30 cellular contexts compared by ENCODE assay signal in the genomic region with DNA sequence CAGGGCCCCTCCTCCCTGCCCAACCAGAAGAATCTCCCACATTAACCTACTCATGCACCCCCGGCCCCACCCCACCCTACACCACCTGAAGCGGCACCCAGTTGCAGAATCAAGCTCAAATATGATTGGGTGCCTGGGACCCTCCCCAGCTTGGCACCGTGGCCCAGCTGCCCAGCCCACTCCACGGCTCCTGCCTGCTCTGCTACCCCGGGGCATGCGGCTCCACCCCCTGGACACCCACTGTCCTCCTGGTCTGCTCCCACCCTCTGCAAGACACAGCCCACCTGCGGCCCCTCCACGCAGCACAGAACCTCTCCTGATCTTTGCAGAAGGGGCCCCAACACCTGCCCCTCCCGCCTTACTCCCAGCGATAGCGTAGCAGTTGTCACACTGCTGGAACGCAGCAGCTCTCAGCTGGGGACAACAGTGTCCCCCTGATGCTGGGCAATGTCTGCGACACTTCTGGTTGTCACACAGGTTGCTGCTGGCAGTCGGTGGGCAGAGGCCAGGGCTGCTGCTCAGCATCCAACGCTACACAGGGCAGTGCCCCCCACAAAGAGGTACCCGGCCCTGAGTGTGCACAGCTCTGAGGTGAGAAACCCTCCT. TPM values are rescaled to one million over a fixed set of nuclear protein-coding genes. Genes with fewer than 3 reads are reported as not detected.
"Had no signal": no experiment of that assay in that cellular context is flagged by ENCODE, and none has a peak within 500 bp of the region (broad histone marks: within the 10 kb centered on the region; RNA-seq: fewer than 3 reads in every experiment).

No MANE protein-coding gene starts in this region.

- H3K4me1 Mint-ChIP-seq: activated CD4-positive, alpha-beta memory T cell treated with anti-CD3 and anti-CD28 coated beads, Interleukin-2, amount 10 ng/mL, durations not matched to agents 7 days and 5 days; activated CD8-positive, alpha-beta memory T cell treated with anti-CD3 and anti-CD28 coated beads, Interleukin-2, amount 10 ng/mL, durations not matched to agents 7 days and 5 days; activated naive CD8-positive, alpha-beta T cell treated with anti-CD3 and anti-CD28 coated beads, Interleukin-2, amount 10 ng/mL, durations not matched to agents 7 days and 5 days; activated T-helper 17 cell treated with anti-CD3 and anti-CD28 coated beads, Interleukin-2, amount 50 U/mL, for 72 hours had no signal

- H3K4me3 Mint-ChIP-seq: activated CD4-positive, alpha-beta memory T cell treated with anti-CD3 and anti-CD28 coated beads, Interleukin-2, amount 10 ng/mL, durations not matched to agents 7 days and 5 days; activated CD8-positive, alpha-beta memory T cell treated with anti-CD3 and anti-CD28 coated beads, Interleukin-2, amount 10 ng/mL, durations not matched to agents 7 days and 5 days; activated naive CD8-positive, alpha-beta T cell treated with anti-CD3 and anti-CD28 coated beads, Interleukin-2, amount 10 ng/mL, durations not matched to agents 7 days and 5 days; activated T-cell treated with anti-CD3 and anti-CD28 coated beads, Interleukin-2, amount 50 U/mL, for 72 hours; activated T-helper 17 cell treated with anti-CD3 and anti-CD28 coated beads, Interleukin-2, amount 50 U/mL, for 72 hours had no signal

- H3K27ac Mint-ChIP-seq: activated CD4-positive, alpha-beta memory T cell treated with anti-CD3 and anti-CD28 coated beads, Interleukin-2, amount 10 ng/mL, durations not matched to agents 7 days and 5 days; activated CD8-positive, alpha-beta memory T cell treated with anti-CD3 and anti-CD28 coated beads, Interleukin-2, amount 10 ng/mL, durations not matched to agents 7 days and 5 days; activated naive CD8-positive, alpha-beta T cell treated with anti-CD3 and anti-CD28 coated beads, Interleukin-2, amount 10 ng/mL, durations not matched to agents 7 days and 5 days; activated T-cell treated with anti-CD3 and anti-CD28 coated beads, Interleukin-2, amount 50 U/mL, for 72 hours; activated T-helper 17 cell treated with anti-CD3 and anti-CD28 coated beads, Interleukin-2, amount 50 U/mL, for 72 hours had no signal

- H3K36me3 ChIP-seq: cardiac muscle cell had no signal

- H3K27me3 Mint-ChIP-seq: activated CD4-positive, alpha-beta memory T cell treated with anti-CD3 and anti-CD28 coated beads, Interleukin-2, amount 10 ng/mL, durations not matched to agents 7 days and 5 days; activated CD8-positive, alpha-beta memory T cell treated with anti-CD3 and anti-CD28 coated beads, Interleukin-2, amount 10 ng/mL, durations not matched to agents 7 days and 5 days; activated naive CD8-positive, alpha-beta T cell treated with anti-CD3 and anti-CD28 coated beads, Interleukin-2, amount 10 ng/mL, durations not matched to agents 7 days and 5 days; activated T-helper 17 cell treated with anti-CD3 and anti-CD28 coated beads, Interleukin-2, amount 50 U/mL, for 72 hours had no signal

- H3K4me1 ChIP-seq: ascending aorta had no signal

- H3K9me3 Mint-ChIP-seq: activated CD4-positive, alpha-beta memory T cell treated with anti-CD3 and anti-CD28 coated beads, Interleukin-2, amount 10 ng/mL, durations not matched to agents 7 days and 5 days; activated naive CD8-positive, alpha-beta T cell treated with anti-CD3 and anti-CD28 coated beads, Interleukin-2, amount 10 ng/mL, durations not matched to agents 7 days and 5 days; activated T-cell treated with anti-CD3 and anti-CD28 coated beads, Interleukin-2, amount 50 U/mL, for 72 hours; activated T-helper 17 cell treated with anti-CD3 and anti-CD28 coated beads, Interleukin-2, amount 50 U/mL, for 72 hours had no signal

- H3K27ac ChIP-seq: ascending aorta, cardiac muscle cell, VCaP had no signal

- H3K4me3 ChIP-seq: ascending aorta, cardiac muscle cell had no signal

- ATAC-seq: activated CD8-positive, alpha-beta memory T cell treated with anti-CD3 and anti-CD28 coated beads, Interleukin-2, amount 10 ng/mL, durations not matched to agents 7 days and 5 days; activated T-cell treated with anti-CD3 and anti-CD28 coated beads, Interleukin-2, amount 50 U/mL, for 72 hours; activated T-helper 17 cell treated with anti-CD3 and anti-CD28 coated beads, Interleukin-2, amount 50 U/mL, for 72 hours; Panc1 had no signal

- H3K27me3 ChIP-seq: ascending aorta, cardiac muscle cell had no signal

- H3K9me3 ChIP-seq: ascending aorta had no signal

- DNase-seq: activated CD4-positive, alpha-beta memory T cell treated with anti-CD3 and anti-CD28 coated beads, Interleukin-2, amount 10 ng/mL, durations not matched to agents 7 days and 5 days; activated CD4-positive, alpha-beta T cell treated with anti-CD3 and anti-CD28 coated beads for 1 hour; activated CD4-positive, alpha-beta T cell treated with anti-CD3 and anti-CD28 coated beads for 48 hours; activated CD4-positive, CD25-positive, alpha-beta regulatory T cell; activated CD8-positive, alpha-beta memory T cell treated with anti-CD3 and anti-CD28 coated beads for 24 hours; activated CD8-positive, alpha-beta memory T cell treated with anti-CD3 and anti-CD28 coated beads, Interleukin-2, amount 10 ng/mL, durations not matched to agents 7 days and 5 days; activated CD8-positive, alpha-beta memory T cell treated with anti-CD3 and anti-CD28 coated beads, Interleukin-2, amount 50 U/mL, for 48 hours; activated effector memory CD4-positive, alpha-beta T cell treated with anti-CD3 and anti-CD28 coated beads, Interleukin-2, amount 50 U/mL, for 16 hours; activated naive CD4-positive, alpha-beta T cell; activated naive CD4-positive, alpha-beta T cell treated with anti-CD3 and anti-CD28 coated beads, Interleukin-2, amount 50 U/mL, for 16 hours; activated naive CD8-positive, alpha-beta T cell treated with anti-CD3 and anti-CD28 coated beads, Interleukin-2, amount 10 ng/mL, durations not matched to agents 7 days and 5 days; activated T-cell treated with anti-CD3 and anti-CD28 coated beads, Interleukin-2, amount 50 U/mL, for 72 hours; amygdala; Karpas-422; KBM-7; NCI-H1105; NCI-H1436; NCI-H1694; NCI-H2029; NCI-H345; NCI-H524 treated with DMSO at 0.1 percent for 48 hours; SW 1271; T-helper 1 cell; T-helper 2 cell; T-helper 9 cell had no signal

RNA-seq across cellular contexts. Expression of a gene that starts 32.0 kb away (rescaled TPM):
- total RNA-seq: ascending aorta had no signal
